Comparison of ENCODE assay signal across 13 cellular contexts in genomic region chr19:18254546-18255500, GRCh38. TPM values are rescaled to one million over a fixed set of nuclear protein-coding genes. Genes with fewer than 3 reads are reported as not detected.
DNase-seq lines count a peak whose midpoint lies in the region; ATAC-seq, FAIRE-seq and TF ChIP-seq lines count a peak whose summit lies in the region.
"Had no signal": no experiment of that assay in that cellular context is flagged by ENCODE, and none has a peak within 500 bp of the region (broad histone marks: within the 10 kb centered on the region; RNA-seq: fewer than 3 reads in every experiment).

No MANE protein-coding gene starts in this region.

- BruUV-seq in K562 (replicated peaks; lab: Mats Ljungman, UMichigan): no TSS peak

- H3K9me1 ChIP-seq in K562 (ENCODE audit: control insufficient read depth, insufficient read depth, low read length): no peaks in the 10 kb centered on the region

- H3K4me3 ChIP-seq in K562: no peak overlapping the region

- H3K9me3 Mint-ChIP-seq in naive B cell: no peaks in the 10 kb centered on the region
- H3K9me3 Mint-ChIP-seq: activated T-helper 17 cell treated with anti-CD3 and anti-CD28 coated beads, Interleukin-2, amount 50 U/mL, for 72 hours; stimulated activated effector memory CD8-positive, alpha-beta T cell treated with anti-CD3 and anti-CD28 coated beads, Interleukin-12 subunit alpha, Interleukin-12 subunit beta, amount 100 ng/mL, for 72 hours had no signal

- TF ChIP-seq POLR2A in K562 (conservative IDR thresholded peaks at IDR 0.05): no peak

- in situ Hi-C loops in K562 (cut with MboI): loop anchor here (5.0 kb wide), 2 partner anchors 48 to 153 kb away; no protein-coding TSS in a partner anchor

- intact Hi-C loops in K562 (cut with micrococcal nuclease): loop anchor here (5.0 kb wide), 1 partner anchor 193 kb away; no protein-coding TSS in a partner anchor

- no peaks in the 10 kb centered on the region for H3K36me3 Mint-ChIP-seq in naive B cell
- H3K36me3 Mint-ChIP-seq: stimulated activated effector memory CD8-positive, alpha-beta T cell treated with anti-CD3 and anti-CD28 coated beads, Interleukin-12 subunit alpha, Interleukin-12 subunit beta, amount 100 ng/mL, for 72 hours had no signal

- TF ChIP-seq RAD21 in K562 (CRISPR knock-in tag; conservative IDR thresholded peaks at IDR 0.05 in 1 of 2, IDR thresholded peaks at IDR 0.05 in 1 of 2): no peak

- no peak overlapping the region for H3K27ac ChIP-seq in K562 (ENCODE audit: extremely low read depth, low read depth, low read length)

- peak overlapping the region in 5 of 6 donors; percentile 15 to 95 (median 71) for H3K27ac Mint-ChIP-seq in naive B cell
- H3K27ac Mint-ChIP-seq: activated T-helper 17 cell treated with anti-CD3 and anti-CD28 coated beads, Interleukin-2, amount 50 U/mL, for 72 hours had no signal

- WGBS in K562 (ENCODE audit: insufficient coverage, low coverage, missing lambda C conversion rate): 6% methylated on average over 19 of the region's 23 CpGs

- POLR2A ChIA-PET in GM10248 (lab: Yijun Ruan, JAX) (interaction anchor here (2.0 kb wide), 1 partner anchor 25 kb away, joined by 6 read pairs; no protein-coding TSS in a partner anchor), K562 (lab: Yijun Ruan, JAX) (interaction anchor here (0.6 to 1.9 kb wide), 9 partner anchors 9 to 183 kb away, joined by 3 to 9 read pairs (median 3); partner anchors contain the start of gene IQCN)

- H3K4me3 Mint-ChIP-seq in naive B cell: peak overlapping the region in 7 of 8 donors; percentile 20 to 72 (median 54)
- H3K4me3 Mint-ChIP-seq: activated T-helper 17 cell treated with anti-CD3 and anti-CD28 coated beads, Interleukin-2, amount 50 U/mL, for 72 hours; stimulated activated effector memory CD8-positive, alpha-beta T cell treated with anti-CD3 and anti-CD28 coated beads, Interleukin-12 subunit alpha, Interleukin-12 subunit beta, amount 100 ng/mL, for 72 hours had no signal

- TF ChIP-seq EP300 in K562 (IDR thresholded peaks at IDR 0.05; ENCODE audit: low read length): no peak

- FAIRE-seq in K562 (lab: Jason Lieb, UNC): no peak
- FAIRE-seq: G401.6 had no signal

- ATAC-seq in K562 (no peak), naive B cell (ENCODE audit: low read depth in 2 of 2) (peak; percentile 68 to 77), HG02610 (IDR thresholded peaks at IDR 0.05; ENCODE audit: unreplicated experiment) (no peak), GM21723 (IDR thresholded peaks at IDR 0.05; ENCODE audit: unreplicated experiment) (no peak)
- ATAC-seq: activated T-helper 17 cell treated with anti-CD3 and anti-CD28 coated beads, Interleukin-2, amount 50 U/mL, for 72 hours; stimulated activated effector memory CD8-positive, alpha-beta T cell treated with anti-CD3 and anti-CD28 coated beads, Interleukin-12 subunit alpha, Interleukin-12 subunit beta, amount 100 ng/mL, for 72 hours had no signal

- DNase-seq in GM10248 (ENCODE audit: extremely low spot score) (no peak), NAMALWA (ENCODE audit: low spot score) (peak; percentile 68), K562 (ENCODE audit: extremely low read depth in 1 of 4, low spot score in 3 of 4) (no peak), naive B cell (peak; percentile 78), SHP77 (lab: John Stamatoyannopoulos, UW) (no peak)
- DNase-seq in stimulated activated CD8-positive, alpha-beta memory T cell treated with anti-CD3 and anti-CD28 coated beads, Interleukin-4, amount 100 ng/mL, for 48 hours: no peak
- DNase-seq: NCI-H1048 had no signal

- H3K27me3 ChIP-seq in K562 (ENCODE audit: control insufficient read depth in 2 of 2, insufficient read depth in 2 of 2, low read length in 2 of 2): peaks cover 6 to 22% of the 10 kb centered on the region in 2 experiments; a peak in 3 of 5 replicates

- TF ChIP-seq CTCF in GM10248 (IDR thresholded peaks at IDR 0.05; ENCODE audit: control extremely low read depth, extremely low read depth, low read depth, missing control alignments): peak; percentile 5
- no peak for TF ChIP-seq CTCF in K562 (IDR thresholded peaks at IDR 0.05 in 2 of 3, conservative IDR thresholded peaks at IDR 0.05 in 1 of 3; ENCODE audit: insufficient read depth in 2 of 3, low read depth in 1 of 3, low read length in 3 of 3)

- peaks cover 0 to 15% (median 10%) of the 10 kb centered on the region in 3 donors for H3K27me3 Mint-ChIP-seq in naive B cell

- H3K79me2 ChIP-seq in K562 (ENCODE audit: control insufficient read depth, insufficient read depth, low read length): no peaks in the 10 kb centered on the region

- no peaks in the 10 kb centered on the region for H3K36me3 ChIP-seq in K562 (ENCODE audit: control insufficient read depth, insufficient read depth, low read length)

- H3K4me1 ChIP-seq in K562 (replicated peaks in 1 of 2; ENCODE audit: control insufficient read depth in 2 of 2, insufficient read depth in 2 of 2, low read length in 2 of 2): peaks cover 0 to 20% of the 10 kb centered on the region in 2 experiments; a peak in 3 of 5 replicates

- CTCF ChIA-PET in GM10248 (lab: Yijun Ruan, JAX) (interaction anchor here (0.6 to 15.1 kb wide), 17 partner anchors 8 to 247 kb away, joined by 3 to 228 read pairs (median 4); partner anchors contain the start of genes ARRDC2, MPV17L2 and RAB3A), K562 (lab: Yijun Ruan, JAX; ENCODE audit: low intra/inter-chr PET ratio) (no interaction called here)

- no peak overlapping the region for H2AFZ ChIP-seq in K562 (ENCODE audit: low read depth, low read length)

- no peaks in the 10 kb centered on the region for H3K9me3 ChIP-seq in K562 (replicated peaks; ENCODE audit: control insufficient read depth, insufficient read depth, low read depth, low read length)

- peaks cover 31 to 34% (median 32%) of the 10 kb centered on the region in 3 donors for H3K4me1 Mint-ChIP-seq in naive B cell
- H3K4me1 Mint-ChIP-seq: activated T-helper 17 cell treated with anti-CD3 and anti-CD28 coated beads, Interleukin-2, amount 50 U/mL, for 72 hours had no signal

- H3K4me2 ChIP-seq in K562 (ENCODE audit: insufficient read depth, low read length): no peak overlapping the region

- H3K9ac ChIP-seq in K562 (ENCODE audit: insufficient read depth in 1 of 2, low read depth in 2 of 2, low read length in 2 of 2): peak overlapping the region in 1 of 2 experiments; percentile 60; a peak in 1 of 4 replicates

- H4K20me1 ChIP-seq in K562 (replicated peaks; ENCODE audit: control insufficient read depth, insufficient read depth, low read length): no peaks in the 10 kb centered on the region

RNA-seq across cellular contexts. Expression of gene IQCN, which starts 19.4 kb away (rescaled TPM):
- total RNA-seq in K562 (2011; cell fraction: chromatin; rRNA removed; ENCODE audit: low replicate concordance): 0.35 and 0.67 TPM in 2 replicates
- 0.17 and 0.39 TPM in 2 replicates for total RNA-seq in K562 (2011; cell fraction: nucleolus; rRNA removed)
- total RNA-seq in K562 (2011; cell fraction: nucleoplasm; rRNA removed): 0.29 and 0.38 TPM in 2 replicates
- total RNA-seq in K562 (2014; rRNA removed): 0.04 and 0.05 TPM in 2 replicates
- total RNA-seq in K562 (2014; rRNA removed; fragmentation: Illumina TruSeq; extraction: Trizol): 0.04 TPM in 1 of 2 replicates, not detected in the other
- 0.04 and 0.07 TPM in 2 replicates for total RNA-seq in K562 (2015; rRNA removed; fragmentation: Illumina TruSeq; extraction: Trizol)
- 0.07 and 0.16 TPM in 2 replicates for total RNA-seq in K562 (2021)
- polyA plus RNA-seq in K562 (2011; rRNA removed): 0.01 and 0.03 TPM in 2 replicates
- polyA plus RNA-seq in K562 (2011; cell fraction: cytosol; rRNA removed): 0.01 TPM in 1 of 2 replicates, not detected in the other
- polyA plus RNA-seq in K562 (2011; cell fraction: nucleus; rRNA removed): 0.06 and 0.33 TPM in 2 replicates
- 0.05 and 0.35 TPM in 2 replicates for polyA plus RNA-seq in K562 (2012)
- 0.01 and 0.03 TPM in 2 replicates for polyA plus RNA-seq in K562 (2014; fragmentation: Illumina TruSeq; extraction: Trizol)
- polyA plus RNA-seq in K562 (2014; fragmentation: Nextera tagmentation; extraction: Ambion mirVana): not detected
- polyA plus RNA-seq in K562 (2014; rRNA removed): not detected in 2 replicates
- polyA minus RNA-seq in K562 (2011; rRNA and poly(A)+ RNA removed): 0.21 TPM in 1 of 2 replicates, not detected in the other
- polyA minus RNA-seq in K562 (2011; cell fraction: cytosol; rRNA and poly(A)+ RNA removed): not detected in 2 replicates
- polyA minus RNA-seq in K562 (2011; cell fraction: nucleus; rRNA and poly(A)+ RNA removed): 0.22 and 0.27 TPM in 2 replicates
- polyA plus RNA-seq in naive B cell (ENCODE audit: low read depth in 6 of 6): 1 to 10 TPM in 3 of 6 donors, under 1 TPM in 2, not detected in 1; 0.69 to 1.9 (median 1.1) TPM

RNA-seq across cellular contexts. Expression of gene JUND, which starts 26.6 kb away (rescaled TPM):
- 31.7 and 143 TPM in 2 replicates for total RNA-seq in K562 (2011; cell fraction: chromatin; rRNA removed; ENCODE audit: low replicate concordance)
- 201 and 240 TPM in 2 replicates for total RNA-seq in K562 (2011; cell fraction: nucleolus; rRNA removed)
- total RNA-seq in K562 (2011; cell fraction: nucleoplasm; rRNA removed): 97.7 and 104 TPM in 2 replicates
- 279 and 297 TPM in 2 replicates for total RNA-seq in K562 (2014; rRNA removed)
- total RNA-seq in K562 (2014; rRNA removed; fragmentation: Illumina TruSeq; extraction: Trizol): 17.4 and 22.6 TPM in 2 replicates
- total RNA-seq in K562 (2015; rRNA removed; fragmentation: Illumina TruSeq; extraction: Trizol): 33.1 and 33.7 TPM in 2 replicates
- 245 and 286 TPM in 2 replicates for total RNA-seq in K562 (2021)
- 74.2 and 83.0 TPM in 2 replicates for polyA plus RNA-seq in K562 (2011; rRNA removed)
- 93.8 and 405 TPM in 2 replicates for polyA plus RNA-seq in K562 (2011; cell fraction: cytosol; rRNA removed)
- 78.6 and 150 TPM in 2 replicates for polyA plus RNA-seq in K562 (2011; cell fraction: nucleus; rRNA removed)
- polyA plus RNA-seq in K562 (2012): 73.8 and 111 TPM in 2 replicates
- polyA plus RNA-seq in K562 (2014; fragmentation: Illumina TruSeq; extraction: Trizol): 42.3 and 63.5 TPM in 2 replicates
- 10 to 100 TPM in 1 of 2 experiments, 1 to 10 TPM in 1; 6.4 to 11.8 TPM for polyA plus RNA-seq in K562 (2014; fragmentation: Nextera tagmentation; extraction: Ambion mirVana)
- 210 and 216 TPM in 2 replicates for polyA plus RNA-seq in K562 (2014; rRNA removed)
- 27.0 and 65.5 TPM in 2 replicates for polyA minus RNA-seq in K562 (2011; rRNA and poly(A)+ RNA removed)
- 243 and 277 TPM in 2 replicates for polyA minus RNA-seq in K562 (2011; cell fraction: cytosol; rRNA and poly(A)+ RNA removed)
- 89.5 and 108 TPM in 2 replicates for polyA minus RNA-seq in K562 (2011; cell fraction: nucleus; rRNA and poly(A)+ RNA removed)
- polyA plus RNA-seq in naive B cell (ENCODE audit: low read depth in 6 of 6): 100 to 1,000 TPM in 4 of 6 donors, 10 to 100 TPM in 2; 46.5 to 325 (median 154) TPM

RNA-seq across cellular contexts. Expression of gene PDE4C, which starts 28.6 kb away (rescaled TPM):
- 1.9 and 5.1 TPM in 2 replicates for total RNA-seq in K562 (2011; cell fraction: chromatin; rRNA removed; ENCODE audit: low replicate concordance)
- total RNA-seq in K562 (2011; cell fraction: nucleolus; rRNA removed): 2.2 and 3.0 TPM in 2 replicates
- 1.3 and 1.6 TPM in 2 replicates for total RNA-seq in K562 (2011; cell fraction: nucleoplasm; rRNA removed)
- total RNA-seq in K562 (2014; rRNA removed): 0.16 and 0.91 TPM in 2 replicates
- 0.11 and 0.29 TPM in 2 replicates for total RNA-seq in K562 (2014; rRNA removed; fragmentation: Illumina TruSeq; extraction: Trizol)
- total RNA-seq in K562 (2015; rRNA removed; fragmentation: Illumina TruSeq; extraction: Trizol): not detected in 2 replicates
- total RNA-seq in K562 (2021): 0.29 and 0.45 TPM in 2 replicates
- polyA plus RNA-seq in K562 (2011; rRNA removed): 0.60 and 0.81 TPM in 2 replicates
- polyA plus RNA-seq in K562 (2011; cell fraction: cytosol; rRNA removed): 0.83 and 0.88 TPM in 2 replicates
- 4.1 and 6.8 TPM in 2 replicates for polyA plus RNA-seq in K562 (2011; cell fraction: nucleus; rRNA removed)
- polyA plus RNA-seq in K562 (2012): 0.17 and 0.22 TPM in 2 replicates
- 0.06 and 0.24 TPM in 2 replicates for polyA plus RNA-seq in K562 (2014; fragmentation: Illumina TruSeq; extraction: Trizol)
- polyA plus RNA-seq in K562 (2014; fragmentation: Nextera tagmentation; extraction: Ambion mirVana): under 1 TPM; 0.04 to 0.08 TPM
- polyA plus RNA-seq in K562 (2014; rRNA removed): 0.81 and 0.89 TPM in 2 replicates
- 0.18 TPM in 1 of 2 replicates, not detected in the other for polyA minus RNA-seq in K562 (2011; rRNA and poly(A)+ RNA removed)
- polyA minus RNA-seq in K562 (2011; cell fraction: cytosol; rRNA and poly(A)+ RNA removed): 0.86 TPM in 1 of 2 replicates, not detected in the other
- polyA minus RNA-seq in K562 (2011; cell fraction: nucleus; rRNA and poly(A)+ RNA removed): 1.1 and 1.8 TPM in 2 replicates
- not detected for polyA plus RNA-seq in naive B cell (ENCODE audit: low read depth in 6 of 6)
- total RNA-seq: T-helper 1 cell treated with Interleukin-12 subunit alpha and Interleukin-12 subunit beta and Interleukin-4 antibody, amounts not matched to agents 30 ng/mL and 1 ng/mL, for 36 hours had no signal

RNA-seq across cellular contexts. Expression of gene RAB3A, which starts 51.0 kb away (rescaled TPM):
- 10.4 and 16.2 TPM in 2 replicates for total RNA-seq in K562 (2011; cell fraction: chromatin; rRNA removed; ENCODE audit: low replicate concordance)
- total RNA-seq in K562 (2011; cell fraction: nucleolus; rRNA removed): 8.7 and 9.3 TPM in 2 replicates
- total RNA-seq in K562 (2011; cell fraction: nucleoplasm; rRNA removed): 7.6 and 8.3 TPM in 2 replicates
- 0.86 and 2.5 TPM in 2 replicates for total RNA-seq in K562 (2014; rRNA removed)
- total RNA-seq in K562 (2014; rRNA removed; fragmentation: Illumina TruSeq; extraction: Trizol): 0.26 and 0.69 TPM in 2 replicates
- 1.6 and 1.7 TPM in 2 replicates for total RNA-seq in K562 (2015; rRNA removed; fragmentation: Illumina TruSeq; extraction: Trizol)
- total RNA-seq in K562 (2021): 3.7 and 5.1 TPM in 2 replicates
- polyA plus RNA-seq in K562 (2011; rRNA removed): 0.84 and 2.9 TPM in 2 replicates
- polyA plus RNA-seq in K562 (2011; cell fraction: cytosol; rRNA removed): 1.7 and 3.2 TPM in 2 replicates
- 4.7 and 6.5 TPM in 2 replicates for polyA plus RNA-seq in K562 (2011; cell fraction: nucleus; rRNA removed)
- 1.5 and 2.0 TPM in 2 replicates for polyA plus RNA-seq in K562 (2012)
- polyA plus RNA-seq in K562 (2014; fragmentation: Illumina TruSeq; extraction: Trizol): 1.9 and 2.8 TPM in 2 replicates
- polyA plus RNA-seq in K562 (2014; fragmentation: Nextera tagmentation; extraction: Ambion mirVana): under 1 TPM in 1 of 2 experiments, not detected in 1; 0.17 TPM
- polyA plus RNA-seq in K562 (2014; rRNA removed): 0.94 and 1.00 TPM in 2 replicates
- 6.4 and 9.5 TPM in 2 replicates for polyA minus RNA-seq in K562 (2011; rRNA and poly(A)+ RNA removed)
- 5.4 and 7.2 TPM in 2 replicates for polyA minus RNA-seq in K562 (2011; cell fraction: cytosol; rRNA and poly(A)+ RNA removed)
- polyA minus RNA-seq in K562 (2011; cell fraction: nucleus; rRNA and poly(A)+ RNA removed): 3.9 and 8.4 TPM in 2 replicates
- polyA plus RNA-seq in naive B cell (ENCODE audit: low read depth in 6 of 6): 1 to 10 TPM in 3 of 6 donors, under 1 TPM in 3; 0.21 to 2.8 (median 0.80) TPM

Comparison
In these comparisons a context has a peak if more than half of its experiments do, and no peak if none do; other contexts are left out.
1. DNase-seq: peak in NAMALWA (single experiment) and naive B cell (single experiment); none in GM10248 (single experiment), K562 (0 of 4), stimulated activated CD8-positive, alpha-beta memory T cell treated with anti-CD3 and anti-CD28 coated beads, Interleukin-4, amount 100 ng/mL, for 48 hours (single experiment) and SHP77 (0 of 2).
2. ATAC-seq: peak in naive B cell (2 of 2); none in K562 (single experiment), HG02610 (single experiment) and GM21723 (single experiment).